1 cellular context compared by ENCODE assay signal in genomic region chr21:41655259-41655658, GRCh38.
TF ChIP-seq lines count a peak whose summit lies in the region.

No MANE protein-coding gene starts in this region.

TF ChIP-seq in HEK293, 187 proteins besides CTCF, POLR2A, EP300 and RAD21 (continued from another document):
- TF ChIP-seq, protein P1, sequence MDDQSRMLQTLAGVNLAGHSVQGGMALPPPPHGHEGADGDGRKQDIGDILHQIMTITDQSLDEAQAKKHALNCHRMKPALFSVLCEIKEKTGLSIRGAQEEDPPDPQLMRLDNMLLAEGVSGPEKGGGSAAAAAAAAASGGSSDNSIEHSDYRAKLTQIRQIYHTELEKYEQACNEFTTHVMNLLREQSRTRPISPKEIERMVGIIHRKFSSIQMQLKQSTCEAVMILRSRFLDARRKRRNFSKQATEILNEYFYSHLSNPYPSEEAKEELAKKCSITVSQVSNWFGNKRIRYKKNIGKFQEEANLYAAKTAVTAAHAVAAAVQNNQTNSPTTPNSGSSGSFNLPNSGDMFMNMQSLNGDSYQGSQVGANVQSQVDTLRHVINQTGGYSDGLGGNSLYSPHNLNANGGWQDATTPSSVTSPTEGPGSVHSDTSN (CRISPR knock-in tag; IDR thresholded peaks at IDR 0.05): no peak
